8 cellular contexts compared by ENCODE assay signal in genomic region chr22:18057568-18058209, GRCh38. TPM values are rescaled to one million over a fixed set of nuclear protein-coding genes. Genes with fewer than 3 reads are reported as not detected.
A peak's percentile ranks its signal among the peaks of the same experiment; 100 is the strongest.
DNase-seq lines count a peak whose midpoint lies in the region; ATAC-seq lines count a peak whose summit lies in the region.

No MANE protein-coding gene starts in this region.

- no peak overlapping the region for H3K27ac Mint-ChIP-seq in activated CD4-positive, alpha-beta T cell treated with anti-CD3 and anti-CD28 coated beads, Interleukin-2, amount 10 ng/mL, durations not matched to agents 24 days and 14 days

- ATAC-seq in GM21786 (IDR thresholded peaks at IDR 0.05; ENCODE audit: unreplicated experiment), result peak; percentile 54

- peaks cover 14% of the 10 kb centered on the region for H3K27me3 Mint-ChIP-seq in activated CD4-positive, alpha-beta T cell treated with anti-CD3 and anti-CD28 coated beads, Interleukin-2, amount 10 ng/mL, durations not matched to agents 24 days and 14 days

- intact Hi-C loops in activated CD4-positive, alpha-beta T cell treated with anti-CD3 and anti-CD28 coated beads, Interleukin-2, amount 10 ng/mL, durations not matched to agents 24 days and 14 days (cut with micrococcal nuclease), result no loop called here

- H3K9me3 Mint-ChIP-seq in activated CD4-positive, alpha-beta T cell treated with anti-CD3 and anti-CD28 coated beads, Interleukin-2, amount 10 ng/mL, durations not matched to agents 24 days and 14 days, result no peaks in the 10 kb centered on the region

- no peaks in the 10 kb centered on the region for H3K36me3 Mint-ChIP-seq in activated CD4-positive, alpha-beta T cell treated with anti-CD3 and anti-CD28 coated beads, Interleukin-2, amount 10 ng/mL, durations not matched to agents 24 days and 14 days (ENCODE audit: low read depth)

- no peak overlapping the region for H3K4me3 Mint-ChIP-seq in activated CD4-positive, alpha-beta T cell treated with anti-CD3 and anti-CD28 coated beads, Interleukin-2, amount 10 ng/mL, durations not matched to agents 24 days and 14 days

- no peaks in the 10 kb centered on the region for H3K4me1 Mint-ChIP-seq in activated CD4-positive, alpha-beta T cell treated with anti-CD3 and anti-CD28 coated beads, Interleukin-2, amount 10 ng/mL, durations not matched to agents 24 days and 14 days

- peak; percentile 78 for DNase-seq in DMS53 (lab: John Stamatoyannopoulos, UW)
- DNase-seq in NCI-H226, result peak; percentile 72
- peak; percentile 95 for DNase-seq in dedifferentiated amniotic fluid mesenchymal stem cell (ENCODE audit: extremely low spot score)
- peak; percentile 81 for DNase-seq in myocyte (ENCODE audit: low read depth)
- no peak for DNase-seq in activated CD4-positive, alpha-beta T cell treated with anti-CD3 and anti-CD28 coated beads, Interleukin-2, amount 50 U/mL, for 1 hour
- DNase-seq in activated CD4-positive, alpha-beta T cell treated with anti-CD3 and anti-CD28 coated beads, Interleukin-2, amount 10 ng/mL, durations not matched to agents 24 days and 14 days, result no peak
- no peak for DNase-seq in SKM-1 treated with dmso at 0.1 percent for 144 hours (lab: John Stamatoyannopoulos, UW; ENCODE audit: unreplicated experiment)

RNA-seq across cellular contexts. Expression of gene PEX26, which starts 20.1 kb away (rescaled TPM):
- 22.8 and 24.5 TPM in 2 replicates for total RNA-seq in myocyte
- polyA plus RNA-seq in myocyte (2012), result 30.4 TPM
- 53.5 and 54.0 TPM in 2 replicates for total RNA-seq in activated CD4-positive, alpha-beta T cell treated with anti-CD3 and anti-CD28 coated beads, Interleukin-2, amount 10 ng/mL, durations not matched to agents 24 days and 14 days

RNA-seq across cellular contexts. Expression of gene MICAL3, which starts 33.3 kb away (rescaled TPM):
- total RNA-seq in myocyte, result 23.4 and 27.8 TPM in 2 replicates
- 36.9 TPM for polyA plus RNA-seq in myocyte (2012)
- 47.0 and 51.2 TPM in 2 replicates for total RNA-seq in activated CD4-positive, alpha-beta T cell treated with anti-CD3 and anti-CD28 coated beads, Interleukin-2, amount 10 ng/mL, durations not matched to agents 24 days and 14 days

RNA-seq across cellular contexts. Expression of gene TUBA8, which starts 52.9 kb away (rescaled TPM):
- total RNA-seq in myocyte, result 12.6 and 20.9 TPM in 2 replicates
- polyA plus RNA-seq in myocyte (2012), result 36.8 TPM
- total RNA-seq in activated CD4-positive, alpha-beta T cell treated with anti-CD3 and anti-CD28 coated beads, Interleukin-2, amount 10 ng/mL, durations not matched to agents 24 days and 14 days, result 1.2 and 1.7 TPM in 2 replicates

Comparison
In these comparisons a context has a peak if more than half of its experiments do, and no peak if none do; other contexts are left out.
1. DNase-seq: peak in DMS53 (single experiment), NCI-H226 (single experiment), dedifferentiated amniotic fluid mesenchymal stem cell (single experiment) and myocyte (single experiment); none in activated CD4-positive, alpha-beta T cell treated with anti-CD3 and anti-CD28 coated beads, Interleukin-2, amount 50 U/mL, for 1 hour (single experiment), activated CD4-positive, alpha-beta T cell treated with anti-CD3 and anti-CD28 coated beads, Interleukin-2, amount 10 ng/mL, durations not matched to agents 24 days and 14 days (single experiment) and SKM-1 treated with dmso at 0.1 percent for 144 hours (single experiment).